ENCODE assay signal across 19 cellular contexts in the genomic region with DNA sequence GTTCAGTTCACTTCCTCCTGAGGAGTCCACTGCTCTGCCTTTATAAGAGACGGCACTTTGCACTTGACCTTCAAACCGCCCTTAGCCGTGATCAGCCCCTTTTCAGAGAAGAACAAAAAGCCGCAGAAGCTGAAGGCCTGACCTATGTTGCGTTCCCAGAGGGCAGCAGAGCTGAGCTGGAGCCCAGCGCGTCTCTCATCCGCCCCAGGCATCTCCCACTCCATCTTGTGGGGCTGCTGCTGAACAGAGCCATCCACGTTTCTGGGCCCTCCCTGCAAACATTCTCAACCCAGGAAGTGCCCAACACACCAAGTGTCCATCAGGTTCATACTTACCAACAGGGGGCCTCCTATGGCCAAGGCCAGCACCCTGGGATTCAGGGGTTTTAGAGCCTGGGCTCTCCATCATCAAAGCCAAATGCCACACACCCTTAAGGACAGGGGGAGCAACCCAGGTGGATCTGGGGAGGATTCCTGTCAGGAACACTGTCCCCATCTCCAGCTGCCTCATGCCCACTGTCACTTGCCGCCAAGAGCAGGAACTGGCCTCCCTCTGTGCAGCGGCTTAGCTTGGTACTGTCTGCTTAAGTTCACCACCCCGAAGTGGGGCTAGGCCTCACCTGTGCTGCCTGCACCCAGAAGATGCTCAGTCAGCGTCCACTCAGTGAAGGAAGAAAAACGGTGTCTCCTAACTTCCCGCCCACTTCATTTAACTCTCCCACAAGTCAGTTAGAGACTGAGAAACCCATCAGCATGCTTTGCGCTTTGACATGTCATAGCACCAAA. TPM values are rescaled to one million over a fixed set of nuclear protein-coding genes. Genes with fewer than 3 reads are reported as not detected.
A peak's percentile ranks its signal among the peaks of the same experiment; 100 is the strongest.
DNase-seq lines count a peak whose midpoint lies in the region; TF ChIP-seq lines count a peak whose summit lies in the region.
"Had no signal": no experiment of that assay in that cellular context is flagged by ENCODE, and none has a peak within 500 bp of the region (broad histone marks: within the 10 kb centered on the region; RNA-seq: fewer than 3 reads in every experiment).

No MANE protein-coding gene starts in this region.

- no peak overlapping the region for H3K9ac ChIP-seq in MM.1S (ENCODE audit: low read length)
- H3K9ac ChIP-seq: KMS-11 had no signal

- H3K4me3 ChIP-seq in fibroblast of villous mesenchyme (ENCODE audit: low read depth, low read length): no peak overlapping the region
- H3K4me3 ChIP-seq in sigmoid colon: no peak overlapping the region
- H3K4me3 ChIP-seq in MM.1S (ENCODE audit: low read length): no peak overlapping the region
- H3K4me3 ChIP-seq: A549, ovary had no signal

- H4K20me1 ChIP-seq in MM.1S (ENCODE audit: insufficient read depth, low read length): no peaks in the 10 kb centered on the region

- H3K27ac Mint-ChIP-seq in activated T-cell treated with anti-CD3 and anti-CD28 coated beads, Interleukin-2, amount 50 U/mL, for 24 hours: no peak overlapping the region
- H3K27ac Mint-ChIP-seq: stimulated activated naive B cell treated with anti-CD40 and anti-IgM and Interleukin-4, amounts not matched to agents 10 μg/mL and 1 μg/mL and 100 μg/mL, for 72 hours; T-helper 1 cell treated with Interleukin-12 subunit alpha and Interleukin-12 subunit beta and Interleukin-4 antibody, amounts not matched to agents 30 μg/mL and 1 μg/mL, for 36 hours; type B pancreatic cell had no signal

- H2AFZ ChIP-seq in MM.1S (ENCODE audit: low read length): no peak overlapping the region

- no peaks in the 10 kb centered on the region for H3K9me2 ChIP-seq in MM.1S (replicated peaks; ENCODE audit: insufficient read depth, low read length)

- no peaks in the 10 kb centered on the region for H3K79me2 ChIP-seq in MM.1S (ENCODE audit: low read length)

- no peaks in the 10 kb centered on the region for H3K4me1 Mint-ChIP-seq in activated T-cell treated with anti-CD3 and anti-CD28 coated beads, Interleukin-2, amount 50 U/mL, for 24 hours (ENCODE audit: low read depth)
- H3K4me1 Mint-ChIP-seq: stimulated activated naive B cell treated with anti-CD40 and anti-IgM and Interleukin-4, amounts not matched to agents 10 μg/mL and 1 μg/mL and 100 μg/mL, for 72 hours had no signal

- H3K27me3 Mint-ChIP-seq in activated T-cell treated with anti-CD3 and anti-CD28 coated beads, Interleukin-2, amount 50 U/mL, for 24 hours: peaks cover 4% of the 10 kb centered on the region
- H3K27me3 Mint-ChIP-seq: type B pancreatic cell had no signal

- DNase-seq in activated T-cell treated with anti-CD3 and anti-CD28 coated beads, Interleukin-2, amount 50 U/mL, for 24 hours: peak; percentile 14
- no peak for DNase-seq in activated T-cell treated with anti-CD3 and anti-CD28 coated beads, Interleukin-2, amount 50 U/mL, for 1 hour
- peak; percentile 34 for DNase-seq in SK-MEL-5 (ENCODE audit: low read depth, low spot score)
- DNase-seq in fibroblast of villous mesenchyme (ENCODE audit: low read depth): no peak
- DNase-seq in sigmoid colon: peak; percentile 52
- DNase-seq in DMS114 treated with DMSO at 0.1 percent for 48 hours (lab: John Stamatoyannopoulos, UW; ENCODE audit: unreplicated experiment): no peak
- DNase-seq in NCI-H526 treated with DMSO at 0.1 percent for 48 hours (lab: John Stamatoyannopoulos, UW): no peak
- DNase-seq in MM.1S: no peak
- DNase-seq: activated gamma-delta T cell; NCI-H1417; NK-92 treated with Interleukin-12 subunit alpha and Interleukin-12 subunit beta, amount 100 ng/mL, for 24 hours; stimulated activated naive B cell treated with anti-CD40 and anti-IgM and Interleukin-4, amounts not matched to agents 10 μg/mL and 1 μg/mL and 100 μg/mL, for 72 hours had no signal

- no peak for TF ChIP-seq EP300 in sigmoid colon (IDR thresholded peaks at IDR 0.05)

- intact Hi-C loops in sigmoid colon (cut with DNase I): no loop called here

- H3K27me3 ChIP-seq in sigmoid colon (no peaks in the 10 kb centered on the region), MM.1S (replicated peaks; ENCODE audit: insufficient read depth, low read length) (peaks cover 100% of the 10 kb centered on the region)
- H3K27me3 ChIP-seq: ovary had no signal

- H3F3A ChIP-seq in MM.1S (ENCODE audit: insufficient read depth, low read length): no peaks in the 10 kb centered on the region

- H3K4me3 Mint-ChIP-seq in activated T-cell treated with anti-CD3 and anti-CD28 coated beads, Interleukin-2, amount 50 U/mL, for 24 hours: no peak overlapping the region
- H3K4me3 Mint-ChIP-seq: stimulated activated naive B cell treated with anti-CD40 and anti-IgM and Interleukin-4, amounts not matched to agents 10 μg/mL and 1 μg/mL and 100 μg/mL, for 72 hours; T-helper 1 cell treated with Interleukin-12 subunit alpha and Interleukin-12 subunit beta and Interleukin-4 antibody, amounts not matched to agents 30 μg/mL and 1 μg/mL, for 36 hours; type B pancreatic cell had no signal

- H3K36me3 ChIP-seq in sigmoid colon (no peaks in the 10 kb centered on the region), MM.1S (replicated peaks; ENCODE audit: insufficient read depth, low read length) (no peaks in the 10 kb centered on the region)
- H3K36me3 ChIP-seq: ovary had no signal

- TF ChIP-seq CTCF in fibroblast of villous mesenchyme (IDR thresholded peaks at IDR 0.05; ENCODE audit: insufficient read depth, low read depth, low read length) (peak; percentile 4), sigmoid colon (IDR thresholded peaks at IDR 0.05) (no peak), MM.1S (IDR thresholded peaks at IDR 0.05; ENCODE audit: low read length) (no peak)

- H3K9me3 Mint-ChIP-seq in activated T-cell treated with anti-CD3 and anti-CD28 coated beads, Interleukin-2, amount 50 U/mL, for 24 hours: no peaks in the 10 kb centered on the region
- H3K9me3 Mint-ChIP-seq: stimulated activated naive B cell treated with anti-CD40 and anti-IgM and Interleukin-4, amounts not matched to agents 10 μg/mL and 1 μg/mL and 100 μg/mL, for 72 hours; T-helper 1 cell treated with Interleukin-12 subunit alpha and Interleukin-12 subunit beta and Interleukin-4 antibody, amounts not matched to agents 30 μg/mL and 1 μg/mL, for 36 hours; type B pancreatic cell had no signal

- no peak for TF ChIP-seq POLR2A in sigmoid colon (IDR thresholded peaks at IDR 0.05)

- peaks cover 0 to 30% (median 22%) of the 10 kb centered on the region in 4 donors for H3K4me1 ChIP-seq in sigmoid colon
- H3K4me1 ChIP-seq in MM.1S (ENCODE audit: low read length): no peaks in the 10 kb centered on the region

- 78 to 87% methylated on average over 16 of the region's 16 CpGs for whole genome bisulfite sequencing in sigmoid colon, 2 donors

- in situ Hi-C loops in SK-MEL-5 (cut with HindIII; ENCODE audit: low pct_unique_long_range_greater_than_20kb, low sequenced_read_pairs): no loop called here

- H3K9me3 ChIP-seq in sigmoid colon: no peaks in the 10 kb centered on the region
- H3K9me3 ChIP-seq in MM.1S (replicated peaks; ENCODE audit: insufficient read depth, low read length): no peaks in the 10 kb centered on the region
- H3K9me3 ChIP-seq: A549, ovary had no signal

- H3K36me3 Mint-ChIP-seq in activated T-cell treated with anti-CD3 and anti-CD28 coated beads, Interleukin-2, amount 50 U/mL, for 24 hours (ENCODE audit: low read depth): no peaks in the 10 kb centered on the region
- H3K36me3 Mint-ChIP-seq: stimulated activated naive B cell treated with anti-CD40 and anti-IgM and Interleukin-4, amounts not matched to agents 10 μg/mL and 1 μg/mL and 100 μg/mL, for 72 hours; type B pancreatic cell had no signal

- H3K4me2 ChIP-seq in MM.1S (ENCODE audit: low read depth, low read length): no peak overlapping the region
- H3K4me2 ChIP-seq: A549, KMS-11 had no signal

- H3K27ac ChIP-seq in sigmoid colon (peak overlapping the region in 1 of 4 donors; percentile 42), MM.1S (ENCODE audit: low read length) (no peak overlapping the region)
- H3K27ac ChIP-seq: A549, KMS-11, RWPE1 had no signal

RNA-seq across cellular contexts. Expression of gene EFCAB6, which starts 16.0 kb away (rescaled TPM):
- total RNA-seq in SK-MEL-5 (2014; rRNA removed; shearing (Covaris generic)): 0.29 and 0.55 TPM in 2 replicates
- 0.23 and 1.3 TPM in 2 replicates for polyA plus RNA-seq in SK-MEL-5 (2015; cell fraction: cytosol; rRNA removed)
- 1.3 TPM in 1 of 2 replicates, not detected in the other for polyA plus RNA-seq in SK-MEL-5 (2015; cell fraction: nucleus; rRNA removed)
- total RNA-seq in fibroblast of villous mesenchyme (0.32 and 0.86 TPM in 2 replicates), sigmoid colon (1 to 10 TPM; 1.8 to 5.7 (median 3.5) TPM)
- polyA plus RNA-seq in sigmoid colon: under 1 TPM; 0.45 to 0.60 (median 0.46) TPM

RNA-seq across cellular contexts. Expression of gene SULT4A1, which starts 34.2 kb away (rescaled TPM):
- total RNA-seq in SK-MEL-5 (2014; rRNA removed; shearing (Covaris generic)): 1.8 and 2.0 TPM in 2 replicates
- polyA plus RNA-seq in SK-MEL-5 (2015; cell fraction: cytosol; rRNA removed): 3.5 and 4.1 TPM in 2 replicates
- polyA plus RNA-seq in SK-MEL-5 (2015; cell fraction: nucleus; rRNA removed): 43.0 and 59.2 TPM in 2 replicates
- total RNA-seq in fibroblast of villous mesenchyme: not detected in 2 replicates
- total RNA-seq in sigmoid colon: 1 to 10 TPM; 1.3 to 3.9 (median 2.4) TPM
- polyA plus RNA-seq in sigmoid colon: 1 to 10 TPM in 1 of 3 donors, not detected in 2; 2.2 TPM
- total RNA-seq: activated CD8-positive, alpha-beta memory T cell treated with anti-CD3 and anti-CD28 coated beads for 36 hours had no signal
- polyA plus RNA-seq: A549 had no signal

Comparison
In these comparisons a context has a peak if more than half of its experiments do, and no peak if none do; other contexts are left out.
1. DNase-seq: peak in activated T-cell treated with anti-CD3 and anti-CD28 coated beads, Interleukin-2, amount 50 U/mL, for 24 hours (single experiment), SK-MEL-5 (single experiment) and sigmoid colon (single experiment); none in activated T-cell treated with anti-CD3 and anti-CD28 coated beads, Interleukin-2, amount 50 U/mL, for 1 hour (single experiment), fibroblast of villous mesenchyme (single experiment), DMS114 treated with DMSO at 0.1 percent for 48 hours (single experiment), NCI-H526 treated with DMSO at 0.1 percent for 48 hours (single experiment) and MM.1S (single experiment).